10 cellular contexts compared by ENCODE assay signal in genomic region chr13:66138172-66138811, GRCh38.
A peak's percentile ranks its signal among the peaks of the same experiment; 100 is the strongest.
DNase-seq lines count a peak whose midpoint lies in the region; ATAC-seq and TF ChIP-seq lines count a peak whose summit lies in the region.
"Had no signal": no experiment of that assay in that cellular context is flagged by ENCODE, and none has a peak within 500 bp of the region (broad histone marks: within the 10 kb centered on the region; RNA-seq: fewer than 3 reads in every experiment).

No MANE protein-coding gene starts in this region.

- H3K36me3 ChIP-seq in IMR-90 (ENCODE audit: control insufficient read depth, insufficient read depth, low read length) (no peaks in the 10 kb centered on the region), psoas muscle (ENCODE audit: insufficient read depth in 1 of 2, low read depth in 1 of 2) (no peaks in the 10 kb centered on the region)
- H3K36me3 ChIP-seq: BE2C had no signal

- no peaks in the 10 kb centered on the region for H3K79me1 ChIP-seq in IMR-90 (ENCODE audit: low read depth in 1 of 2, low read length in 2 of 2)

- TF ChIP-seq POLR2A in IMR-90 (IDR thresholded peaks at IDR 0.05; ENCODE audit: low read depth, low read length) = no peak

- H3K4me3 ChIP-seq in IMR-90 (ENCODE audit: insufficient read depth, low read depth, low read length) (no peak overlapping the region), psoas muscle (no peak overlapping the region)

- H3K9me1 ChIP-seq in IMR-90 (ENCODE audit: insufficient read depth, low read length) = no peaks in the 10 kb centered on the region

- H3K27ac ChIP-seq in IMR-90 (ENCODE audit: insufficient read depth, low read length) (no peak overlapping the region), psoas muscle (no peak overlapping the region)

- H3K4ac ChIP-seq in IMR-90 (ENCODE audit: low read depth, low read length) = no peak overlapping the region

- H3K4me2 ChIP-seq in IMR-90 (ENCODE audit: low read depth, low read length) = no peak overlapping the region

- no peak overlapping the region for H2BK20ac ChIP-seq in IMR-90 (ENCODE audit: low read depth, low read length)

- CTCF ChIA-PET in IMR-90 (lab: Yijun Ruan, JAX) = no interaction called here

- ATAC-seq in HG02840 (IDR thresholded peaks at IDR 0.05; ENCODE audit: low FRiP score, unreplicated experiment) (peak; percentile 90), IMR-90 (ENCODE audit: low read depth) (no peak), psoas muscle (no peak)

- no peak for TF ChIP-seq CTCF in IMR-90 (conservative IDR thresholded peaks at IDR 0.05; ENCODE audit: low read depth, low read length)
- no peak for TF ChIP-seq CTCF in psoas muscle (IDR thresholded peaks at IDR 0.05)

- no peak overlapping the region for H4K5ac ChIP-seq in IMR-90 (ENCODE audit: low read depth, low read length)

- no peak overlapping the region for H3K9ac ChIP-seq in IMR-90 (ENCODE audit: low read depth, low read length)

- H3K4me1 ChIP-seq in IMR-90 (ENCODE audit: control insufficient read depth, insufficient read depth, low read length) (no peaks in the 10 kb centered on the region), psoas muscle (no peaks in the 10 kb centered on the region)
- H3K4me1 ChIP-seq: BE2C had no signal

- intact Hi-C loops in IMR-90 (cut with micrococcal nuclease) = no loop called here
- intact Hi-C loops in psoas muscle (cut with DNase I) = no loop called here

- no peaks in the 10 kb centered on the region for H4K20me1 ChIP-seq in IMR-90 (ENCODE audit: insufficient read depth, low read length)

- H3K14ac ChIP-seq in IMR-90 (replicated peaks; ENCODE audit: low read depth, low read length) = no peak overlapping the region

- H3K27me3 ChIP-seq in IMR-90 (ENCODE audit: control insufficient read depth, insufficient read depth, low read length) (no peaks in the 10 kb centered on the region), psoas muscle (ENCODE audit: insufficient read depth in 3 of 3, low read length in 2 of 3) (no peaks in the 10 kb centered on the region)
- H3K27me3 ChIP-seq: BE2C had no signal

- H2BK5ac ChIP-seq in IMR-90 (ENCODE audit: low read depth, low read length, poor library complexity, severe bottlenecking) = no peak overlapping the region

- TF ChIP-seq RAD21 in IMR-90 (IDR thresholded peaks at IDR 0.05; ENCODE audit: low read length) = no peak

- peak; percentile 44 to 54 for DNase-seq in AML-193 (lab: John Stamatoyannopoulos, UW)
- peak; percentile 14 for DNase-seq in GM19240 (ENCODE audit: insufficient read length, low spot score)
- no peak for DNase-seq in IMR-90
- DNase-seq in iPS-NIHi7 (ENCODE audit: extremely low spot score) = no peak
- DNase-seq in psoas muscle = no peak
- no peak for DNase-seq in activated T-cell treated with anti-CD3 and anti-CD28 coated beads for 4 hours
- DNase-seq in activated effector memory CD4-positive, alpha-beta T cell treated with Interleukin-2 at 50 U/mL for 16 hours = no peak
- DNase-seq: BE2C; stimulated activated CD4-positive, alpha-beta T cell treated with anti-CD3 and anti-CD28 coated beads, Interleukin-4, amount 100 ng/mL, for 24 hours had no signal

- POLR2A ChIA-PET in IMR-90 (lab: Charles Lee; ENCODE audit: unreplicated experiment) = no interaction called here

- H3K23ac ChIP-seq in IMR-90 (ENCODE audit: low read depth, low read length) = no peak overlapping the region

- no peak overlapping the region for H2BK15ac ChIP-seq in IMR-90 (ENCODE audit: low read depth, low read length)

- H2AFZ ChIP-seq in IMR-90 (replicated peaks; ENCODE audit: low read length, poor library complexity) = no peak overlapping the region

- WGBS in IMR-90 (ENCODE audit: extremely low coverage in 2 of 2, insufficient read length in 1 of 2), 2 experiments = 82% methylated on average over 2 of the region's 5 CpGs; no CpG with 5 or more reads in 1 of the 2 experiments
- 66 to 80% (median 75%) methylated on average over 5 of the region's 5 CpGs for WGBS in psoas muscle, 3 donors

- no peak overlapping the region for H4K8ac ChIP-seq in IMR-90 (ENCODE audit: low read depth in 2 of 2, low read length in 2 of 2)

- H4K91ac ChIP-seq in IMR-90 (ENCODE audit: insufficient read depth, low read depth, low read length) = no peak overlapping the region

- no peak overlapping the region for H2BK120ac ChIP-seq in IMR-90 (ENCODE audit: low read depth, low read length)

- H2AK9ac ChIP-seq in IMR-90 (replicated peaks; ENCODE audit: low read depth, low read length, poor library complexity) = no peak overlapping the region

- in situ Hi-C loops in IMR-90 (cut with MboI; ENCODE audit: low sequenced_read_pairs) = no loop called here

- no peak overlapping the region for H2AK5ac ChIP-seq in IMR-90 (ENCODE audit: low read depth, low read length)

- no TSS peak for BruUV-seq in IMR-90 (replicated peaks; lab: Mats Ljungman, UMichigan)

- no peak overlapping the region for H3K18ac ChIP-seq in IMR-90 (ENCODE audit: low read depth, low read length)

- H3K9me3 ChIP-seq in IMR-90 (ENCODE audit: control insufficient read depth, insufficient read depth, low read length) (no peaks in the 10 kb centered on the region), psoas muscle (no peaks in the 10 kb centered on the region)
- H3K9me3 ChIP-seq: BE2C had no signal

- dilution Hi-C loops in IMR-90 (cut with HindIII; ENCODE audit: low sequenced_read_pairs, unreplicated experiment) = no loop called here

- no peak overlapping the region for H3K56ac ChIP-seq in IMR-90 (ENCODE audit: extremely low read depth, insufficient read depth, low read length)

TF ChIP-seq in IMR-90, 13 proteins besides CTCF, POLR2A, EP300 and RAD21:
- no peak for TF ChIP-seq RFX5 (IDR thresholded peaks at IDR 0.05; ENCODE audit: low read depth, low read length)
- TF ChIP-seq MAFK (IDR thresholded peaks at IDR 0.05; ENCODE audit: low read depth, low read length) = peak; percentile 87

Comparison
In these comparisons a context has a peak if more than half of its experiments do, and no peak if none do; other contexts are left out.
1. DNase-seq: peak in AML-193 (2 of 2) and GM19240 (single experiment); none in IMR-90 (single experiment), iPS-NIHi7 (single experiment), psoas muscle (0 of 2), activated T-cell treated with anti-CD3 and anti-CD28 coated beads for 4 hours (single experiment) and activated effector memory CD4-positive, alpha-beta T cell treated with Interleukin-2 at 50 U/mL for 16 hours (single experiment).